Comparison of ENCODE assay signal across 29 cellular contexts in the genomic region with DNA sequence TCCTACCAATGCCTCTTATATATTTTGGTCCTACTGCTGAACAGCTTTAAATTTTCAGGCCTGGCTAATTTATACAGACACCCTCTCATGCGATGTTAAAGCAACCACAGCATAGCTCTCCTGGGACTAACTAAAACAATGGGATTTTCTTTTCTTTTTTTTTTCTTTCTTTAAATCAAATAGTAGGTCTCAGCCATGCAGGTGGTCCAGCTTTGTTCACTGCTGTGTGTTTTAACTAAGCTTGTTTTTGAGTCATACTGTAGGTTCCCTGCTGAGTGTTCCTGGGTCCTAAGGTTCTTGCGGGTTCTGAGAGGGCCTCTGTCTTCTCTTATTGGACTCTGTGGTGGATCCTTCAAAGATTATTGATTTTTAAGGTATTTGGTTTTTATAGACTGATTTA.
"Had no signal": no experiment of that assay in that cellular context is flagged by ENCODE, and none has a peak within 500 bp of the region (broad histone marks: within the 10 kb centered on the region; RNA-seq: fewer than 3 reads in every experiment).

No MANE protein-coding gene starts in this region.

- FAIRE-seq: colon, endometrium, endothelial cell of umbilical vein, frontal cortex had no signal

- H3K27me3 ChIP-seq: colonic mucosa, esophagus muscularis mucosa, esophagus squamous epithelium, foreskin keratinocyte, gastrocnemius medialis, heart left ventricle, heart right ventricle had no signal

- H3K9me3 ChIP-seq: colonic mucosa, esophagus muscularis mucosa, esophagus squamous epithelium, gastrocnemius medialis had no signal

- H3K36me3 ChIP-seq: colonic mucosa, esophagus muscularis mucosa, esophagus squamous epithelium, gastrocnemius medialis, gastroesophageal sphincter, heart left ventricle, heart right ventricle had no signal

- H3K27me3 Mint-ChIP-seq: dendritic cell treated with granulocyte-macrophage colony-stimulating factor and Interleukin-4, amounts not matched to agents 40 ng/mL and 50 ng/mL, for 4 days; effector memory CD8-positive, alpha-beta T cell had no signal

- ATAC-seq: effector memory CD8-positive, alpha-beta T cell; esophagus mucosa; foreskin keratinocyte; gastrocnemius medialis; gastroesophageal sphincter; heart left ventricle; heart right ventricle had no signal

- H3K27ac ChIP-seq: colonic mucosa, coronary artery, dorsolateral prefrontal cortex, epithelial cell of prostate, esophagus muscularis mucosa, esophagus squamous epithelium, foreskin keratinocyte, gastrocnemius medialis, gastroesophageal sphincter, heart left ventricle, heart right ventricle had no signal

- DNase-seq: colonic mucosa; cortex of kidney; dermis blood vessel endothelial cell; dorsolateral prefrontal cortex; effector CD4-positive, alpha-beta T cell; effector CD8-positive, alpha-beta T cell; effector memory CD4-positive, alpha-beta T cell; effector memory CD8-positive, alpha-beta T cell; endodermal cell; erythroblast; esophagus squamous epithelium; foreskin fibroblast; foreskin keratinocyte; foreskin melanocyte; gastrocnemius medialis; glutamatergic neuron; head of caudate nucleus; heart left ventricle; heart right ventricle had no signal

- H3K4me3 ChIP-seq: colonic mucosa, coronary artery, dorsolateral prefrontal cortex, esophagus muscularis mucosa, esophagus squamous epithelium, gastrocnemius medialis, gastroesophageal sphincter, heart left ventricle, heart right ventricle had no signal

- H3K4me1 ChIP-seq: colonic mucosa, esophagus muscularis mucosa, esophagus squamous epithelium, foreskin keratinocyte, gastrocnemius medialis, gastroesophageal sphincter, heart left ventricle, heart right ventricle had no signal

- H3K27ac Mint-ChIP-seq: dendritic cell treated with granulocyte-macrophage colony-stimulating factor and Interleukin-4, amounts not matched to agents 40 ng/mL and 50 ng/mL, for 4 days; effector memory CD8-positive, alpha-beta T cell; endodermal cell had no signal

- H3K4me3 Mint-ChIP-seq: dendritic cell treated with granulocyte-macrophage colony-stimulating factor and Interleukin-4, amounts not matched to agents 40 ng/mL and 50 ng/mL, for 4 days; effector memory CD8-positive, alpha-beta T cell; endodermal cell had no signal
